In the genomic region with DNA sequence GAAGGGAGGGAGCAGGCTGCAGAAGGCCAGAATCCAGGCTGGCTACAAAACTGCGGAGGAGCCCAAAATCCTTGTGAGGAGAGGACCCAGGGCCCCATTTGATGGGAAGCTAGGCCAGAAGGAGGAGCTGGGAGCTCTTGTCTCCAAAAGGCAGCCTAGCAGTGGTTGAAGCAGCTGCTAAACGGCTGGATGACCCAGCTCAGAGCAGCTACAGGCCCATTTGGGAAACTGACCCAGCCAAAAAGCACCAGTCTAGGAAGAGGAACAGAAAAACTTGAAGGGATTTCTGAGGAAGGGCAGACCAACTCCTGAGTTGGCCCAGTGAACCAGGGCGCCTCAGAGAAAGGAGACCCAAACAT, we compare ENCODE assay signal across 8 cellular contexts. TPM values are rescaled to one million over a fixed set of nuclear protein-coding genes. Genes with fewer than 3 reads are reported as not detected.
DNase-seq lines count a peak whose midpoint lies in the region; ATAC-seq, FAIRE-seq and TF ChIP-seq lines count a peak whose summit lies in the region.

No MANE protein-coding gene starts in this region.

- TF ChIP-seq CTCF in Caco-2 (IDR thresholded peaks at IDR 0.05; ENCODE audit: insufficient read depth in 1 of 2, low read depth in 1 of 2, low read length in 1 of 2, severe bottlenecking in 1 of 2, unreplicated experiment in 1 of 2), result no peak
- no peak for TF ChIP-seq CTCF in OCI-LY3 (IDR thresholded peaks at IDR 0.05; ENCODE audit: low read depth, low read length)
- TF ChIP-seq CTCF in H1 (IDR thresholded peaks at IDR 0.05; ENCODE audit: control extremely low read depth in 1 of 3, insufficient read depth in 1 of 3, low read depth in 1 of 3, low read length in 3 of 3), result no peak
- TF ChIP-seq CTCF in osteoblast (IDR thresholded peaks at IDR 0.05; ENCODE audit: extremely low read depth, low read depth, low read length), result no peak

- H2BK5ac ChIP-seq in H1 (ENCODE audit: low read depth, low read length), result peak overlapping the region; percentile 40; the same call in 1 of the 2 replicates

- H3K23me2 ChIP-seq in H1 (ENCODE audit: low read depth, low read length), result peaks cover 12% of the 10 kb centered on the region

- no peaks in the 10 kb centered on the region for H3K9me3 ChIP-seq in Caco-2
- H3K9me3 ChIP-seq in OCI-LY3 (ENCODE audit: insufficient read depth, low read length), result no peaks in the 10 kb centered on the region
- no peaks in the 10 kb centered on the region for H3K9me3 ChIP-seq in H1 (ENCODE audit: insufficient read depth in 2 of 2, low read depth in 1 of 2, low read length in 1 of 2)
- no peaks in the 10 kb centered on the region for H3K9me3 ChIP-seq in osteoblast (ENCODE audit: low read depth, low read length)

- H3K4me1 ChIP-seq in Caco-2, result peaks cover 29% of the 10 kb centered on the region
- H3K4me1 ChIP-seq in OCI-LY3 (ENCODE audit: low read length), result peaks cover 32% of the 10 kb centered on the region
- peaks cover 9 to 15% (median 12%) of the 10 kb centered on the region in 4 experiments for H3K4me1 ChIP-seq in H1 (replicated peaks in 1 of 4; ENCODE audit: control insufficient read depth in 3 of 4, insufficient read depth in 4 of 4, low read length in 3 of 4)
- peaks cover 18% of the 10 kb centered on the region for H3K4me1 ChIP-seq in osteoblast (ENCODE audit: insufficient read depth, low read length)

- peaks cover 25% of the 10 kb centered on the region for H3K4me1 Mint-ChIP-seq in Caco-2 (ENCODE audit: low read depth, unreplicated experiment)

- H2BK20ac ChIP-seq in H1 (ENCODE audit: low read length), result no peak overlapping the region

- H3K14ac ChIP-seq in H1 (ENCODE audit: insufficient read length), result no peak overlapping the region

- FAIRE-seq in H1 (lab: Jason Lieb, UNC), result no peak

- intact Hi-C loops in Caco-2 (cut with micrococcal nuclease; ENCODE audit: unreplicated experiment), result loop anchor here (10.0 kb wide), 1 partner anchor 192 kb away; a partner anchor contains a TSS

- no peak overlapping the region for H3K4ac ChIP-seq in H1 (replicated peaks; ENCODE audit: insufficient read length, low read depth, low read length)

- no peak overlapping the region for H4K91ac ChIP-seq in H1 (replicated peaks; ENCODE audit: insufficient read length, low read length)

- POLR2A ChIA-PET in Caco-2 (lab: Charles Lee) (no interaction called here), H1 (lab: Charles Lee; ENCODE audit: partially characterized antibody) (interaction anchor here (1.0 to 4.4 kb wide), 11 partner anchors 9 to 243 kb away, joined by 3 to 24 read pairs (median 5); a partner anchor contains a TSS)

- H3K9me3 Mint-ChIP-seq in Caco-2 (ENCODE audit: unreplicated experiment), result no peaks in the 10 kb centered on the region

- CTCF ChIA-PET in Caco-2 (lab: Charles Lee) (interaction anchor here (0.5 to 2.3 kb wide), 5 partner anchors 39 to 153 kb away, joined by 3 to 9 read pairs (median 4); no protein-coding TSS in a partner anchor), H1 (lab: Charles Lee; ENCODE audit: partially characterized antibody) (interaction anchor here (0.7 to 2.7 kb wide), 4 partner anchors 11 to 152 kb away, joined by 3 to 17 read pairs (median 9); no protein-coding TSS in a partner anchor)

- H3K9ac ChIP-seq in OCI-LY3 (ENCODE audit: low read length) (no peak overlapping the region), H1 (replicated peaks in 1 of 4; ENCODE audit: extremely low read depth in 1 of 4, low read depth in 3 of 4, low read length in 3 of 4) (peak overlapping the region in 2 of 4 experiments; percentile 49 to 53; a peak in 2 of 7 replicates)

- no peak overlapping the region for H3K56ac ChIP-seq in H1 (replicated peaks; ENCODE audit: insufficient read length, low read depth, low read length)

- no peak overlapping the region for H3K23ac ChIP-seq in H1 (ENCODE audit: insufficient read length)

- H3K27ac ChIP-seq in OCI-LY3 (ENCODE audit: low read length), result no peak overlapping the region
- H3K27ac ChIP-seq in H1 (ENCODE audit: low read depth, low read length), result no peak overlapping the region
- H3K27ac ChIP-seq in osteoblast (ENCODE audit: low read depth, low read length), result no peak overlapping the region

- no peak overlapping the region for H2BK120ac ChIP-seq in H1 (replicated peaks; ENCODE audit: low read depth, low read length)

- TF ChIP-seq POLR2A in H1 (IDR thresholded peaks at IDR 0.05; ENCODE audit: control extremely low read depth in 1 of 2, low read depth in 2 of 2, low read length in 2 of 2), result no peak

- H3K27me3 Mint-ChIP-seq in Caco-2 (ENCODE audit: insufficient read depth, unreplicated experiment), result no peaks in the 10 kb centered on the region

- H3K79me1 ChIP-seq in H1 (ENCODE audit: low read depth, low read length), result peaks cover 8% of the 10 kb centered on the region

- H3K4me3 ChIP-seq in Caco-2 (ENCODE audit: low read depth, low read length) (no peak overlapping the region), OCI-LY3 (ENCODE audit: low read length) (peak overlapping the region; percentile 83; the same call in 1 of the 2 replicates), H1 (ENCODE audit: extremely low read depth in 1 of 4, insufficient read depth in 2 of 4, low read depth in 3 of 4, low read length in 4 of 4) (peak overlapping the region; percentile 57 to 93 (median 68); a peak in 7 of 8 replicates), osteoblast (ENCODE audit: insufficient read depth, low read length) (no peak overlapping the region)

- H2AFZ ChIP-seq in OCI-LY3 (ENCODE audit: low read depth, low read length), result no peak overlapping the region
- H2AFZ ChIP-seq in H1 (ENCODE audit: low read length), result 0 out of 2 replicates have a peak overlapping the region, but pooled peaks have one; percentile 55
- peak overlapping the region; percentile 38 for H2AFZ ChIP-seq in osteoblast (ENCODE audit: low read length)

- H3K18ac ChIP-seq in H1 (ENCODE audit: extremely low read depth, low read length), result no peak overlapping the region

- H2BK12ac ChIP-seq in H1 (ENCODE audit: low read depth, low read length), result peak overlapping the region; percentile 27; the same call in 1 of the 2 replicates

- H3K36me3 ChIP-seq in Caco-2 (ENCODE audit: control insufficient read depth, insufficient read depth, low read length), result peaks cover 1% of the 10 kb centered on the region
- peaks cover 13% of the 10 kb centered on the region for H3K36me3 ChIP-seq in OCI-LY3 (replicated peaks; ENCODE audit: low read depth, low read length)
- H3K36me3 ChIP-seq in H1 (ENCODE audit: control insufficient read depth in 2 of 4, insufficient read depth in 4 of 4, low read length in 3 of 4), result peaks cover 0 to 3% (median 3%) of the 10 kb centered on the region in 4 experiments; a peak in 1 of 8 replicates
- H3K36me3 ChIP-seq in osteoblast (ENCODE audit: insufficient read depth, low read length), result peaks cover 9% of the 10 kb centered on the region

- H2BK15ac ChIP-seq in H1 (ENCODE audit: low read length), result no peak overlapping the region

- peaks cover 32% of the 10 kb centered on the region for H3K36me3 Mint-ChIP-seq in Caco-2 (ENCODE audit: insufficient read depth, unreplicated experiment)

- H3K27me3 ChIP-seq in Caco-2 (replicated peaks; ENCODE audit: control insufficient read depth, insufficient read depth, low read length), result no peaks in the 10 kb centered on the region
- H3K27me3 ChIP-seq in OCI-LY3 (ENCODE audit: low read depth, low read length), result no peaks in the 10 kb centered on the region
- H3K27me3 ChIP-seq in H1 (replicated peaks in 1 of 4; ENCODE audit: control insufficient read depth in 3 of 4, extremely low read depth in 1 of 4, insufficient read depth in 3 of 4, low read length in 3 of 4), result no peaks in the 10 kb centered on the region
- no peaks in the 10 kb centered on the region for H3K27me3 ChIP-seq in osteoblast (ENCODE audit: insufficient read depth, low read length)

- H3K79me2 ChIP-seq in OCI-LY3 (ENCODE audit: low read length) (peaks cover 27% of the 10 kb centered on the region), H1 (ENCODE audit: control insufficient read depth in 1 of 2, insufficient read depth in 2 of 2, low read length in 2 of 2) (peaks cover 8 to 26% of the 10 kb centered on the region in 2 experiments; a peak in 3 of 4 replicates), osteoblast (ENCODE audit: insufficient read depth, low read length) (peaks cover 28% of the 10 kb centered on the region)

- ATAC-seq in HG02973 (IDR thresholded peaks at IDR 0.05; ENCODE audit: unreplicated experiment) (no peak), GM19035 (IDR thresholded peaks at IDR 0.05; ENCODE audit: unreplicated experiment) (no peak)

- H3K27ac Mint-ChIP-seq in Caco-2 (ENCODE audit: unreplicated experiment), result no peak overlapping the region

- no peak overlapping the region for H4K5ac ChIP-seq in H1 (ENCODE audit: insufficient read length, low read depth, low read length)

- TF ChIP-seq RAD21 in H1 (IDR thresholded peaks at IDR 0.05 in 1 of 2, conservative IDR thresholded peaks at IDR 0.05 in 1 of 2; ENCODE audit: low read depth in 2 of 2, low read length in 2 of 2), result no peak

- 0 out of 2 replicates have a peak, but pooled peaks cover 1% of the 10 kb centered on the region for H4K20me1 ChIP-seq in OCI-LY3 (ENCODE audit: insufficient read depth, low read length)
- no peaks in the 10 kb centered on the region for H4K20me1 ChIP-seq in H1 (replicated peaks in 1 of 2; ENCODE audit: control insufficient read depth in 1 of 2, insufficient read depth in 2 of 2, low read length in 2 of 2)
- peaks cover 25% of the 10 kb centered on the region for H4K20me1 ChIP-seq in osteoblast (ENCODE audit: insufficient read depth, low read length)

- TF ChIP-seq EP300 in H1 (IDR thresholded peaks at IDR 0.05; ENCODE audit: borderline replicate concordance in 1 of 2, low read depth in 2 of 2, low read length in 2 of 2), result no peak

- 49% methylated on average over 3 of the region's 3 CpGs; no CpG with 5 or more reads in 1 of the 2 experiments for WGBS in H1 (ENCODE audit: extremely low coverage in 1 of 2, insufficient coverage in 1 of 2, insufficient read length in 1 of 2, insufficient replicate concordance in 2 of 2, low coverage in 1 of 2, low lambda C conversion rate in 2 of 2, missing lambda C conversion rate in 1 of 2), 2 experiments

- peak in 1 of 2 experiments; percentile 17 for DNase-seq in Caco-2
- DNase-seq in H1 (ENCODE audit: low read depth in 1 of 2, low spot score in 2 of 2), result no peak
- peak; percentile 84 for DNase-seq in osteoblast (ENCODE audit: insufficient read length, low spot score, missing footprints)
- no peak for DNase-seq in NCI-H2227 treated with DMSO at 0.1 percent for 48 hours (lab: John Stamatoyannopoulos, UW)
- DNase-seq in glomerular visceral epithelial cell (ENCODE audit: extremely low spot score), result no peak

- H3K4me3 Mint-ChIP-seq in Caco-2 (ENCODE audit: unreplicated experiment), result peak overlapping the region; percentile 80

- no peak overlapping the region; the same call in 1 of the 2 replicates for H2AK5ac ChIP-seq in H1 (ENCODE audit: low read depth, low read length)

- H3K4me2 ChIP-seq in OCI-LY3 (ENCODE audit: low read length) (peak overlapping the region; percentile 71), H1 (ENCODE audit: insufficient read depth in 1 of 2, low read depth in 2 of 2, low read length in 2 of 2) (peak overlapping the region; percentile 64 to 97), osteoblast (ENCODE audit: insufficient read depth, low read length) (no peak overlapping the region)

- BruUV-seq in Caco-2 (replicated peaks; lab: Mats Ljungman, UMichigan), result no TSS peak

- peak overlapping the region; percentile 83; the same call in 1 of the 2 replicates for H4K8ac ChIP-seq in H1 (ENCODE audit: extremely low read depth, insufficient read depth, low read length)

RNA-seq across cellular contexts. Expression of a gene that starts 1.1 kb away (rescaled TPM):
- total RNA-seq in Caco-2 (2022) (10.8 and 12.3 TPM in 2 replicates), osteoblast (13.4 and 14.1 TPM in 2 replicates)
- total RNA-seq in H1 (2021; fragmentation: NEBNext Ultra II Directional; extraction: Animal tissue kit (Norgen Biotek cat#: 25700)), result 18.7 and 19.4 TPM in 2 replicates
- 13.1 and 18.7 TPM in 2 replicates for polyA plus RNA-seq in H1 (2011; rRNA removed)
- 12.7 TPM for polyA plus RNA-seq in H1 (2011; cell fraction: cytosol; rRNA removed)
- 25.4 TPM for polyA plus RNA-seq in H1 (2011; cell fraction: nucleus; rRNA removed)
- polyA plus RNA-seq in H1 (2012, experiment 1 of 2), result 10.6 to 13.7 TPM (median 13.1 TPM) in 4 replicates
- 14.1 TPM for polyA plus RNA-seq in H1 (2012, experiment 2 of 2)
- 11.8 TPM for polyA plus RNA-seq in H1 (2013, experiment 1 of 2)
- 12.4 TPM for polyA plus RNA-seq in H1 (2013, experiment 2 of 2)
- 10.3 and 10.9 TPM in 2 replicates for polyA minus RNA-seq in H1 (2011; rRNA and poly(A)+ RNA removed)
- 9.8 TPM for polyA minus RNA-seq in H1 (2011; cell fraction: cytosol; rRNA and poly(A)+ RNA removed)
- 11.4 TPM for polyA minus RNA-seq in H1 (2011; cell fraction: nucleus; rRNA and poly(A)+ RNA removed)

RNA-seq across cellular contexts. Expression of a gene that starts 38.2 kb away (rescaled TPM):
- total RNA-seq in Caco-2 (2022) (35.6 and 37.6 TPM in 2 replicates), osteoblast (29.0 and 31.8 TPM in 2 replicates)
- 16.6 and 21.8 TPM in 2 replicates for total RNA-seq in H1 (2021; fragmentation: NEBNext Ultra II Directional; extraction: Animal tissue kit (Norgen Biotek cat#: 25700))
- 27.8 and 38.7 TPM in 2 replicates for polyA plus RNA-seq in H1 (2011; rRNA removed)
- 18.8 TPM for polyA plus RNA-seq in H1 (2011; cell fraction: cytosol; rRNA removed)
- polyA plus RNA-seq in H1 (2011; cell fraction: nucleus; rRNA removed), result 8.4 TPM
- 18.6 to 24.4 TPM (median 21.2 TPM) in 4 replicates for polyA plus RNA-seq in H1 (2012, experiment 1 of 2)
- polyA plus RNA-seq in H1 (2012, experiment 2 of 2), result 7.8 TPM
- 9.6 TPM for polyA plus RNA-seq in H1 (2013, experiment 1 of 2)
- 9.7 TPM for polyA plus RNA-seq in H1 (2013, experiment 2 of 2)
- 4.9 and 9.5 TPM in 2 replicates for polyA minus RNA-seq in H1 (2011; rRNA and poly(A)+ RNA removed)
- polyA minus RNA-seq in H1 (2011; cell fraction: cytosol; rRNA and poly(A)+ RNA removed), result 16.7 TPM
- 5.3 TPM for polyA minus RNA-seq in H1 (2011; cell fraction: nucleus; rRNA and poly(A)+ RNA removed)

Comparison
In these comparisons a context has a peak if more than half of its experiments do, and no peak if none do; other contexts are left out.
1. H3K4me3 ChIP-seq: peak in OCI-LY3 (single experiment) and H1 (4 of 4); none in Caco-2 (single experiment) and osteoblast (single experiment).